8 cellular contexts compared by ENCODE assay signal in the genomic region with DNA sequence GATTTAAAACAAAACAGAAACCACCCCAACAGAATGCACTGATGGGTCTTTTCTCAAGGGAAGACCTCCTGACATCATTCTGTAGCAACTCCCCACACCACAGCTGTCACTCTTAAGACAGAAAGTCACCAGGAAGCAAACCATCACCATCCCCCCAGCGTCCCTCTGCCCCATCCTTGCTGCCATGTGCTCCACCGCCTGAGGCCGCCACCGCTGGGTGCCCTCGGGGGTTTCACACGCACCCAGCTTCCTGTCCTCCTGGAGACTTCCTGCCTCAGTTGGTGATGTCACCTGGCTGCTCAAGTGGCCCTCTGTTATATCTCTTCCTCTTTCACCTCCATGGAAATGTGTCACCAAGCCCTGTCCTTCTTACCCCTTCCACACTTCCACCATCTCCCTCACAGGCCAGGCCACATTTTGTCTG.
DNase-seq lines count a peak whose midpoint lies in the region; ATAC-seq and TF ChIP-seq lines count a peak whose summit lies in the region.

No MANE protein-coding gene starts in this region.

- POLR2A ChIA-PET in T-cell (lab: Charles Lee), result interaction anchor here in 1 of 2 donors (0.9 kb wide), 1 partner anchor 10 kb away, joined by 3 read pairs; no protein-coding TSS in a partner anchor
- POLR2A ChIA-PET in activated naive CD8-positive, alpha-beta T cell treated with anti-CD3 and anti-CD28 coated beads, Interleukin-2, amount 10 ng/mL, durations not matched to agents 7 days and 5 days (lab: Charles Lee), result interaction anchor here (0.7 to 2.2 kb wide), 8 partner anchors 9 to 194 kb away, joined by 3 to 16 read pairs (median 5); partner anchors contain the start of genes CCDC88C, GPR68 and PPP4R3A

- CTCF ChIA-PET in T-cell (lab: Charles Lee), result interaction anchor here in 1 of 2 donors (0.6 to 1.3 kb wide), 7 partner anchors 8 to 138 kb away, joined by 3 to 6 read pairs (median 3); no protein-coding TSS in a partner anchor

- no peaks in the 10 kb centered on the region for H3K27me3 Mint-ChIP-seq in T-cell
- no peaks in the 10 kb centered on the region for H3K27me3 Mint-ChIP-seq in activated naive CD8-positive, alpha-beta T cell treated with anti-CD3 and anti-CD28 coated beads, Interleukin-2, amount 10 ng/mL, durations not matched to agents 7 days and 5 days
- H3K27me3 Mint-ChIP-seq in HFFc6 (ENCODE audit: insufficient read depth), result peaks cover 24% of the 10 kb centered on the region

- ATAC-seq in GM18858 (IDR thresholded peaks at IDR 0.05; ENCODE audit: unreplicated experiment), result peak; percentile 72
- ATAC-seq in HG03039 (IDR thresholded peaks at IDR 0.05; ENCODE audit: unreplicated experiment), result peak; percentile 72
- peak; percentile 59 to 83 (median 64) for ATAC-seq in T-cell (replicated peaks in 1 of 4)
- ATAC-seq in activated naive CD8-positive, alpha-beta T cell treated with anti-CD3 and anti-CD28 coated beads, Interleukin-2, amount 10 ng/mL, durations not matched to agents 7 days and 5 days (ENCODE audit: low read depth), result peak; percentile 78

- H3K4me3 Mint-ChIP-seq in T-cell (peak overlapping the region; percentile 55 to 65 (median 60)), HFFc6 (no peak overlapping the region)
- peak overlapping the region; percentile 77 for H3K4me3 Mint-ChIP-seq in activated naive CD8-positive, alpha-beta T cell treated with anti-CD3 and anti-CD28 coated beads, Interleukin-2, amount 10 ng/mL, durations not matched to agents 7 days and 5 days

- H3K4me1 Mint-ChIP-seq in T-cell, result peaks cover 77 to 90% (median 82%) of the 10 kb centered on the region in 3 donors
- peaks cover 62% of the 10 kb centered on the region for H3K4me1 Mint-ChIP-seq in activated naive CD8-positive, alpha-beta T cell treated with anti-CD3 and anti-CD28 coated beads, Interleukin-2, amount 10 ng/mL, durations not matched to agents 7 days and 5 days
- no peaks in the 10 kb centered on the region for H3K4me1 Mint-ChIP-seq in HFFc6 (ENCODE audit: low read depth)

- H3K9me3 Mint-ChIP-seq in T-cell (no peaks in the 10 kb centered on the region), HFFc6 (no peaks in the 10 kb centered on the region)
- no peaks in the 10 kb centered on the region for H3K9me3 Mint-ChIP-seq in activated naive CD8-positive, alpha-beta T cell treated with anti-CD3 and anti-CD28 coated beads, Interleukin-2, amount 10 ng/mL, durations not matched to agents 7 days and 5 days

- peak; percentile 62 to 93 (median 88) for DNase-seq in T-cell
- peak; percentile 87 for DNase-seq in activated naive CD8-positive, alpha-beta T cell treated with anti-CD3 and anti-CD28 coated beads, Interleukin-2, amount 10 ng/mL, durations not matched to agents 7 days and 5 days
- DNase-seq in stimulated activated CD8-positive, alpha-beta memory T cell treated with anti-CD3 and anti-CD28 coated beads, Interleukin-4, amount 100 ng/mL, for 4 hours (ENCODE audit: low read depth in 2 of 2, low spot score in 1 of 2), result peak; percentile 46 to 69
- DNase-seq in NCI-H2227 (lab: John Stamatoyannopoulos, UW; ENCODE audit: unreplicated experiment), result no peak
- DNase-seq in HFFc6, result no peak
- no peak for DNase-seq in pons (ENCODE audit: low spot score)

- H3K27ac Mint-ChIP-seq in T-cell, result peak overlapping the region; percentile 96 to 97
- peak overlapping the region; percentile 95 for H3K27ac Mint-ChIP-seq in activated naive CD8-positive, alpha-beta T cell treated with anti-CD3 and anti-CD28 coated beads, Interleukin-2, amount 10 ng/mL, durations not matched to agents 7 days and 5 days
- no peak overlapping the region for H3K27ac Mint-ChIP-seq in HFFc6

- H3K36me3 Mint-ChIP-seq in T-cell (peaks cover 60% of the 10 kb centered on the region), HFFc6 (ENCODE audit: low read depth) (no peaks in the 10 kb centered on the region)
- peaks cover 56% of the 10 kb centered on the region for H3K36me3 Mint-ChIP-seq in activated naive CD8-positive, alpha-beta T cell treated with anti-CD3 and anti-CD28 coated beads, Interleukin-2, amount 10 ng/mL, durations not matched to agents 7 days and 5 days

- TF ChIP-seq CTCF in HFFc6 (IDR thresholded peaks at IDR 0.05), result no peak

Comparison
In these comparisons a context has a peak if more than half of its experiments do, and no peak if none do; other contexts are left out.
1. DNase-seq: peak in T-cell (34 of 34), activated naive CD8-positive, alpha-beta T cell treated with anti-CD3 and anti-CD28 coated beads, Interleukin-2, amount 10 ng/mL, durations not matched to agents 7 days and 5 days (single experiment) and stimulated activated CD8-positive, alpha-beta memory T cell treated with anti-CD3 and anti-CD28 coated beads, Interleukin-4, amount 100 ng/mL, for 4 hours (2 of 2); none in NCI-H2227 (single experiment), HFFc6 (single experiment) and pons (single experiment).
2. Peak in every context shown above with its lines, with median percentiles within 50 percentile points of each other: ATAC-seq.